ENCODE assay signal across 8 cellular contexts in genomic region chr19:1864480-1865171, GRCh38. TPM values are rescaled to one million over a fixed set of nuclear protein-coding genes. Genes with fewer than 3 reads are reported as not detected.
DNase-seq lines count a peak whose midpoint lies in the region; ATAC-seq, FAIRE-seq and TF ChIP-seq lines count a peak whose summit lies in the region.

No MANE protein-coding gene starts in this region.

- H3K27ac ChIP-seq in DOHH2 (ENCODE audit: low read depth, low read length) (peak overlapping the region; percentile 75), MM.1S (ENCODE audit: low read length) (peak overlapping the region; percentile 92), endothelial cell of umbilical vein (ENCODE audit: insufficient read depth, low read depth, low read length) (peak overlapping the region; percentile 65), mesodermal cell (ENCODE audit: low read depth, low read length, severe bottlenecking) (peak overlapping the region; percentile 84), stomach smooth muscle (ENCODE audit: low read length) (peak overlapping the region; percentile 49)

- peaks cover 36% of the 10 kb centered on the region for H3K4me1 ChIP-seq in DOHH2 (ENCODE audit: control insufficient read depth, low read length)
- H3K4me1 ChIP-seq in MM.1S (ENCODE audit: low read length) = peaks cover 15% of the 10 kb centered on the region
- peaks cover 21% of the 10 kb centered on the region for H3K4me1 ChIP-seq in endothelial cell of umbilical vein (ENCODE audit: control insufficient read depth, extremely low read depth, insufficient read depth, low read length)
- H3K4me1 ChIP-seq in mesodermal cell (ENCODE audit: control insufficient read depth, insufficient read depth, low read length, poor library complexity, severe bottlenecking) = peaks cover 22% of the 10 kb centered on the region
- H3K4me1 ChIP-seq in stomach smooth muscle (ENCODE audit: control insufficient read depth, insufficient read depth, low read length) = peaks cover 34% of the 10 kb centered on the region

- TF ChIP-seq CTCF in DOHH2 (IDR thresholded peaks at IDR 0.05; ENCODE audit: low read depth, low read length, poor library complexity, severe bottlenecking) (peak; percentile 76), MM.1S (IDR thresholded peaks at IDR 0.05; ENCODE audit: low read length) (peak; percentile 85), endothelial cell of umbilical vein (IDR thresholded peaks at IDR 0.05; ENCODE audit: extremely low read depth in 1 of 2, insufficient read depth in 1 of 2, low read depth in 1 of 2, low read length in 2 of 2) (peak; percentile 78 to 89)

- peak; percentile 33 for ATAC-seq in GM21737 (IDR thresholded peaks at IDR 0.05; ENCODE audit: unreplicated experiment)

- H3K79me2 ChIP-seq in DOHH2 (ENCODE audit: control insufficient read depth, low read length) = peaks cover 47% of the 10 kb centered on the region
- peaks cover 39% of the 10 kb centered on the region for H3K79me2 ChIP-seq in MM.1S (ENCODE audit: low read length)
- peaks cover 33% of the 10 kb centered on the region for H3K79me2 ChIP-seq in endothelial cell of umbilical vein (ENCODE audit: control insufficient read depth, insufficient read depth, low read length)

- H3K9me3 ChIP-seq in DOHH2 (ENCODE audit: control insufficient read depth, insufficient read depth, low read length) (no peaks in the 10 kb centered on the region), MM.1S (replicated peaks; ENCODE audit: insufficient read depth, low read length) (no peaks in the 10 kb centered on the region), endothelial cell of umbilical vein (replicated peaks; ENCODE audit: control insufficient read depth, insufficient read depth, low read length) (no peaks in the 10 kb centered on the region), mesodermal cell (ENCODE audit: control insufficient read depth, low read length) (no peaks in the 10 kb centered on the region), stomach smooth muscle (ENCODE audit: control insufficient read depth in 2 of 2, low read length in 2 of 2) (no peaks in the 10 kb centered on the region)

- H3K4me1 Mint-ChIP-seq in activated CD4-positive, alpha-beta memory T cell treated with anti-CD3 and anti-CD28 coated beads for 36 hours (ENCODE audit: low read depth) = peaks cover 28% of the 10 kb centered on the region

- no peaks in the 10 kb centered on the region for H3K27me3 ChIP-seq in DOHH2 (ENCODE audit: control insufficient read depth, low read length)
- no peaks in the 10 kb centered on the region for H3K27me3 ChIP-seq in MM.1S (replicated peaks; ENCODE audit: insufficient read depth, low read length)
- H3K27me3 ChIP-seq in endothelial cell of umbilical vein (ENCODE audit: control insufficient read depth in 2 of 2, insufficient read depth in 2 of 2, low read length in 2 of 2) = no peaks in the 10 kb centered on the region
- H3K27me3 ChIP-seq in stomach smooth muscle (ENCODE audit: control insufficient read depth in 1 of 2, insufficient read depth in 2 of 2, low read length in 2 of 2) = peaks cover 2 to 11% of the 10 kb centered on the region in 2 donors

- POLR2A ChIA-PET in activated CD4-positive, alpha-beta memory T cell treated with anti-CD3 and anti-CD28 coated beads for 36 hours (lab: Charles Lee) = interaction anchor here (0.6 to 2.8 kb wide), 5 partner anchors 11 to 598 kb away, joined by 3 to 19 read pairs (median 3); no protein-coding TSS in a partner anchor
- POLR2A ChIA-PET in endothelial cell of umbilical vein (lab: Charles Lee) = no interaction called here

- no peaks in the 10 kb centered on the region for H3K9me1 ChIP-seq in endothelial cell of umbilical vein (replicated peaks; ENCODE audit: control insufficient read depth, extremely low read depth, insufficient read depth, low read length)

- peak overlapping the region; percentile 80 for H3K27ac Mint-ChIP-seq in activated CD4-positive, alpha-beta memory T cell treated with anti-CD3 and anti-CD28 coated beads for 36 hours

- CTCF ChIA-PET in activated CD4-positive, alpha-beta memory T cell treated with anti-CD3 and anti-CD28 coated beads for 36 hours (lab: Charles Lee) = interaction anchor here (0.9 to 2.7 kb wide), 12 partner anchors 9 to 78 kb away, joined by 3 to 19 read pairs (median 4); no protein-coding TSS in a partner anchor
- CTCF ChIA-PET in endothelial cell of umbilical vein (lab: Charles Lee) = interaction anchor here (0.6 to 3.2 kb wide), 17 partner anchors 8 to 296 kb away, joined by 3 to 44 read pairs (median 4); partner anchors contain the start of genes ABHD17A, ADAT3 and SCAMP4

- peak overlapping the region; percentile 98 for H3K9ac ChIP-seq in MM.1S (ENCODE audit: low read length)
- H3K9ac ChIP-seq in endothelial cell of umbilical vein (replicated peaks; ENCODE audit: extremely low read depth, insufficient read depth, low read length) = peak overlapping the region; percentile 85
- H3K9ac ChIP-seq in stomach smooth muscle (ENCODE audit: low read length in 2 of 2) = peak overlapping the region; percentile 36 to 74

- H3K9me2 ChIP-seq in DOHH2 (replicated peaks; ENCODE audit: control insufficient read depth, low read length) = no peaks in the 10 kb centered on the region
- H3K9me2 ChIP-seq in MM.1S (replicated peaks; ENCODE audit: insufficient read depth, low read length) = no peaks in the 10 kb centered on the region

- DNase-seq in MM.1S (peak; percentile 85), endothelial cell of umbilical vein (ENCODE audit: low read depth, low spot score) (peak; percentile 58), NCI-H1694 treated with DMSO at 0.1 percent for 48 hours (lab: John Stamatoyannopoulos, UW) (no peak)
- DNase-seq in activated CD4-positive, alpha-beta memory T cell treated with anti-CD3 and anti-CD28 coated beads for 36 hours = peak; percentile 78

- no peaks in the 10 kb centered on the region for H3K9me3 Mint-ChIP-seq in activated CD4-positive, alpha-beta memory T cell treated with anti-CD3 and anti-CD28 coated beads for 36 hours

- H3K4me3 ChIP-seq in DOHH2 (ENCODE audit: low read length) = peak overlapping the region; percentile 72
- H3K4me3 ChIP-seq in MM.1S (ENCODE audit: low read length) = peak overlapping the region; percentile 72
- peak overlapping the region; percentile 42 to 78 (median 73) for H3K4me3 ChIP-seq in endothelial cell of umbilical vein (replicated peaks in 1 of 3; ENCODE audit: insufficient read depth in 1 of 3, low read depth in 1 of 3, low read length in 3 of 3)
- peak overlapping the region; percentile 68 for H3K4me3 ChIP-seq in mesodermal cell (ENCODE audit: extremely low read depth, insufficient read depth, low read length, poor library complexity, severe bottlenecking)
- peak overlapping the region; percentile 50 to 78 for H3K4me3 ChIP-seq in stomach smooth muscle (ENCODE audit: low read length in 2 of 2)

- peak overlapping the region; percentile 62 for H3K4me2 ChIP-seq in DOHH2 (ENCODE audit: low read length)
- peak overlapping the region; percentile 96 for H3K4me2 ChIP-seq in MM.1S (ENCODE audit: low read depth, low read length)
- peak overlapping the region; percentile 74 for H3K4me2 ChIP-seq in endothelial cell of umbilical vein (ENCODE audit: insufficient read depth, low read length)

- no peaks in the 10 kb centered on the region for H3K36me3 Mint-ChIP-seq in activated CD4-positive, alpha-beta memory T cell treated with anti-CD3 and anti-CD28 coated beads for 36 hours

- H3F3A ChIP-seq in DOHH2 (ENCODE audit: control insufficient read depth, insufficient read depth) (no peaks in the 10 kb centered on the region), MM.1S (ENCODE audit: insufficient read depth, low read length) (peaks cover 14% of the 10 kb centered on the region; the same call in 1 of the 2 replicates)

- intact Hi-C loops in activated CD4-positive, alpha-beta memory T cell treated with anti-CD3 and anti-CD28 coated beads for 36 hours (cut with micrococcal nuclease) = loop anchor here (1.0 to 2.0 kb wide), 3 partner anchors 12 to 41 kb away; partner anchors contain the start of genes ADAT3 and SCAMP4
- intact Hi-C loops in endothelial cell of umbilical vein (cut with micrococcal nuclease) = loop anchor here (1.0 to 2.0 kb wide), 4 partner anchors 12 to 64 kb away; partner anchors contain the start of genes ABHD17A, ADAT3 and SCAMP4

- H2AFZ ChIP-seq in MM.1S (ENCODE audit: low read length) (peak overlapping the region; percentile 95), endothelial cell of umbilical vein (ENCODE audit: low read depth, low read length) (peak overlapping the region; percentile 52)

- TF ChIP-seq POLR2A in endothelial cell of umbilical vein (IDR thresholded peaks at IDR 0.05; ENCODE audit: low read depth, low read length) = no peak

- 7 to 8% methylated on average over 41 to 42 of the region's 52 CpGs for WGBS in mesodermal cell (ENCODE audit: insufficient coverage in 2 of 2), 2 experiments

- TSS peak; percentile 41 for BruUV-seq in endothelial cell of umbilical vein (replicated peaks; lab: Mats Ljungman, UMichigan)

- peak overlapping the region; percentile 75 for H3K4me3 Mint-ChIP-seq in activated CD4-positive, alpha-beta memory T cell treated with anti-CD3 and anti-CD28 coated beads for 36 hours

- peak; percentile 53 for FAIRE-seq in endothelial cell of umbilical vein (lab: Jason Lieb, UNC)

- no peaks in the 10 kb centered on the region for H3K27me3 Mint-ChIP-seq in activated CD4-positive, alpha-beta memory T cell treated with anti-CD3 and anti-CD28 coated beads for 36 hours

- H4K20me1 ChIP-seq in DOHH2 (ENCODE audit: control insufficient read depth, insufficient read depth, low read depth, low read length) = 0 out of 2 replicates have a peak, but pooled peaks cover 3% of the 10 kb centered on the region
- H4K20me1 ChIP-seq in MM.1S (ENCODE audit: insufficient read depth, low read length) = no peaks in the 10 kb centered on the region
- H4K20me1 ChIP-seq in endothelial cell of umbilical vein (replicated peaks; ENCODE audit: control insufficient read depth, extremely low read depth, insufficient read depth, low read length) = no peaks in the 10 kb centered on the region

- H3K36me3 ChIP-seq in DOHH2 (ENCODE audit: control insufficient read depth, low read length) = peaks cover 8% of the 10 kb centered on the region; the same call in 1 of the 2 replicates
- no peaks in the 10 kb centered on the region for H3K36me3 ChIP-seq in MM.1S (replicated peaks; ENCODE audit: insufficient read depth, low read length)
- H3K36me3 ChIP-seq in endothelial cell of umbilical vein (ENCODE audit: control insufficient read depth in 2 of 2, extremely low read depth in 1 of 2, insufficient read depth in 2 of 2, low read length in 2 of 2) = no peaks in the 10 kb centered on the region
- H3K36me3 ChIP-seq in mesodermal cell (ENCODE audit: control insufficient read depth, insufficient read depth, low read length) = peaks cover 2% of the 10 kb centered on the region
- no peaks in the 10 kb centered on the region for H3K36me3 ChIP-seq in stomach smooth muscle (ENCODE audit: control insufficient read depth in 2 of 2, insufficient read depth in 2 of 2, low read length in 2 of 2)

- dilution Hi-C loops in endothelial cell of umbilical vein (cut with MboI; ENCODE audit: extremely low pct_ligation_motif_present, low sequenced_read_pairs) = no loop called here

RNA-seq across cellular contexts. Expression of gene KLF16, which starts 1.2 kb away (rescaled TPM):
- 10 to 100 TPM; 23.3 to 24.2 TPM for total RNA-seq in activated CD4-positive, alpha-beta memory T cell treated with anti-CD3 and anti-CD28 coated beads for 36 hours
- total RNA-seq in endothelial cell of umbilical vein = 36.6 and 38.0 TPM in 2 replicates
- polyA plus RNA-seq in endothelial cell of umbilical vein = 11.6 and 22.6 TPM in 2 replicates
- 6.0 and 10.4 TPM in 2 replicates for polyA plus RNA-seq in endothelial cell of umbilical vein (2011; cell fraction: cytosol; rRNA removed)
- 4.4 and 4.6 TPM in 2 replicates for polyA plus RNA-seq in endothelial cell of umbilical vein (2011; cell fraction: nucleus; rRNA removed)
- 12.1 and 19.5 TPM in 2 replicates for polyA plus RNA-seq in endothelial cell of umbilical vein (2012)
- polyA minus RNA-seq in endothelial cell of umbilical vein = 3.1 and 3.2 TPM in 2 replicates
- polyA minus RNA-seq in endothelial cell of umbilical vein (2011; cell fraction: cytosol; rRNA and poly(A)+ RNA removed) = 19.7 TPM
- 2.0 and 3.2 TPM in 2 replicates for polyA minus RNA-seq in endothelial cell of umbilical vein (2011; cell fraction: nucleus; rRNA and poly(A)+ RNA removed)
- 24.9 TPM for polyA plus RNA-seq in mesodermal cell (2013, experiment 1 of 2)
- 18.9 TPM for polyA plus RNA-seq in mesodermal cell (2013, experiment 2 of 2)

RNA-seq across cellular contexts. Expression of gene REXO1, which starts 16.3 kb away (rescaled TPM):
- 10 to 100 TPM; 41.9 to 45.3 TPM for total RNA-seq in activated CD4-positive, alpha-beta memory T cell treated with anti-CD3 and anti-CD28 coated beads for 36 hours
- 41.1 and 44.6 TPM in 2 replicates for total RNA-seq in endothelial cell of umbilical vein
- 56.9 and 88.8 TPM in 2 replicates for polyA plus RNA-seq in endothelial cell of umbilical vein
- polyA plus RNA-seq in endothelial cell of umbilical vein (2011; cell fraction: cytosol; rRNA removed) = 18.9 and 26.1 TPM in 2 replicates
- 112 and 117 TPM in 2 replicates for polyA plus RNA-seq in endothelial cell of umbilical vein (2011; cell fraction: nucleus; rRNA removed)
- 23.1 and 32.6 TPM in 2 replicates for polyA plus RNA-seq in endothelial cell of umbilical vein (2012)
- 13.5 and 14.6 TPM in 2 replicates for polyA minus RNA-seq in endothelial cell of umbilical vein
- 18.6 TPM for polyA minus RNA-seq in endothelial cell of umbilical vein (2011; cell fraction: cytosol; rRNA and poly(A)+ RNA removed)
- polyA minus RNA-seq in endothelial cell of umbilical vein (2011; cell fraction: nucleus; rRNA and poly(A)+ RNA removed) = 13.1 and 32.2 TPM in 2 replicates
- 23.2 TPM for polyA plus RNA-seq in mesodermal cell (2013, experiment 1 of 2)
- 21.6 TPM for polyA plus RNA-seq in mesodermal cell (2013, experiment 2 of 2)

RNA-seq across cellular contexts. Expression of gene ABHD17A, which starts 20.7 kb away (rescaled TPM):
- 100 to 1,000 TPM; 108 to 110 TPM for total RNA-seq in activated CD4-positive, alpha-beta memory T cell treated with anti-CD3 and anti-CD28 coated beads for 36 hours
- 89.8 and 97.0 TPM in 2 replicates for total RNA-seq in endothelial cell of umbilical vein
- polyA plus RNA-seq in endothelial cell of umbilical vein = 143 and 179 TPM in 2 replicates
- 38.4 and 71.7 TPM in 2 replicates for polyA plus RNA-seq in endothelial cell of umbilical vein (2011; cell fraction: cytosol; rRNA removed)
- polyA plus RNA-seq in endothelial cell of umbilical vein (2011; cell fraction: nucleus; rRNA removed) = 76.9 and 77.9 TPM in 2 replicates
- polyA plus RNA-seq in endothelial cell of umbilical vein (2012) = 29.4 and 57.3 TPM in 2 replicates
- 41.1 and 52.8 TPM in 2 replicates for polyA minus RNA-seq in endothelial cell of umbilical vein
- polyA minus RNA-seq in endothelial cell of umbilical vein (2011; cell fraction: cytosol; rRNA and poly(A)+ RNA removed) = 28.8 TPM
- 11.6 and 18.8 TPM in 2 replicates for polyA minus RNA-seq in endothelial cell of umbilical vein (2011; cell fraction: nucleus; rRNA and poly(A)+ RNA removed)
- polyA plus RNA-seq in mesodermal cell (2013, experiment 1 of 2) = 82.9 TPM
- 63.1 TPM for polyA plus RNA-seq in mesodermal cell (2013, experiment 2 of 2)

RNA-seq across cellular contexts. Expression of gene ADAT3, which starts 40.6 kb away (rescaled TPM):
- total RNA-seq in activated CD4-positive, alpha-beta memory T cell treated with anti-CD3 and anti-CD28 coated beads for 36 hours = 1 to 10 TPM; 5.7 to 5.8 TPM
- total RNA-seq in endothelial cell of umbilical vein = 8.0 and 11.7 TPM in 2 replicates
- 5.7 and 8.6 TPM in 2 replicates for polyA plus RNA-seq in endothelial cell of umbilical vein
- polyA plus RNA-seq in endothelial cell of umbilical vein (2011; cell fraction: cytosol; rRNA removed) = 1.1 and 2.6 TPM in 2 replicates
- 3.4 and 3.8 TPM in 2 replicates for polyA plus RNA-seq in endothelial cell of umbilical vein (2011; cell fraction: nucleus; rRNA removed)
- 1.7 and 2.9 TPM in 2 replicates for polyA plus RNA-seq in endothelial cell of umbilical vein (2012)
- 2.0 and 3.3 TPM in 2 replicates for polyA minus RNA-seq in endothelial cell of umbilical vein
- polyA minus RNA-seq in endothelial cell of umbilical vein (2011; cell fraction: cytosol; rRNA and poly(A)+ RNA removed) = 5.0 TPM
- polyA minus RNA-seq in endothelial cell of umbilical vein (2011; cell fraction: nucleus; rRNA and poly(A)+ RNA removed) = 2.8 and 7.1 TPM in 2 replicates
- polyA plus RNA-seq in mesodermal cell (2013, experiment 1 of 2) = 2.6 TPM
- polyA plus RNA-seq in mesodermal cell (2013, experiment 2 of 2) = 2.7 TPM

RNA-seq across cellular contexts. Expression of gene SCAMP4, which starts 40.6 kb away (rescaled TPM):
- 10 to 100 TPM; 24.2 to 28.4 TPM for total RNA-seq in activated CD4-positive, alpha-beta memory T cell treated with anti-CD3 and anti-CD28 coated beads for 36 hours
- 68.2 and 72.2 TPM in 2 replicates for total RNA-seq in endothelial cell of umbilical vein
- 24.4 and 29.6 TPM in 2 replicates for polyA plus RNA-seq in endothelial cell of umbilical vein
- 16.1 and 22.8 TPM in 2 replicates for polyA plus RNA-seq in endothelial cell of umbilical vein (2011; cell fraction: cytosol; rRNA removed)
- 33.4 and 36.5 TPM in 2 replicates for polyA plus RNA-seq in endothelial cell of umbilical vein (2011; cell fraction: nucleus; rRNA removed)
- 28.5 and 51.3 TPM in 2 replicates for polyA plus RNA-seq in endothelial cell of umbilical vein (2012)
- polyA minus RNA-seq in endothelial cell of umbilical vein = 23.8 and 26.8 TPM in 2 replicates
- polyA minus RNA-seq in endothelial cell of umbilical vein (2011; cell fraction: cytosol; rRNA and poly(A)+ RNA removed) = 29.4 TPM
- polyA minus RNA-seq in endothelial cell of umbilical vein (2011; cell fraction: nucleus; rRNA and poly(A)+ RNA removed) = 16.2 and 22.0 TPM in 2 replicates
- polyA plus RNA-seq in mesodermal cell (2013, experiment 1 of 2) = 46.9 TPM
- polyA plus RNA-seq in mesodermal cell (2013, experiment 2 of 2) = 42.3 TPM
